Comparison of ENCODE assay signal across 36 cellular contexts in the genomic region with DNA sequence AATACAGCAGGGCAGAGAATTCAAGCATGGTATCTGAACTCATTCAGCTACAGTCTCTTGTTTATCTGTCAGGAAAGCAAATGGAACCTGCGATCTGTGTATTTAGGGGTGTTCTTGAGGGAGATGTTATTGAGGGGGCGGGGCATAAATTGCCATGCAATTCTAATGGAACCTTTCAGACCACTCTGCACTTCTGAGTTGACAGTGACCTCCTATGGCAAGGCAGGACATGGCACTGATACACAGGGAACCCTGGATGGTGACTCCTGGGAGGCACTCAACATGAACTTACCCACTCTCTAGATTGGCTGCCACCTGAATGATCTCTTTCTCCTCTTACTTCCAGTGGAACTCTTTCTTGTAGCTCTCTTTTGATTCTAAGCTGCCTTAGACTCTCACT.
DNase-seq lines count a peak whose midpoint lies in the region; ATAC-seq and TF ChIP-seq lines count a peak whose summit lies in the region.
"Had no signal": no experiment of that assay in that cellular context is flagged by ENCODE, and none has a peak within 500 bp of the region (broad histone marks: within the 10 kb centered on the region; RNA-seq: fewer than 3 reads in every experiment).

No MANE protein-coding gene starts in this region.

- TF ChIP-seq CTCF in endothelial cell (IDR thresholded peaks at IDR 0.05; ENCODE audit: unreplicated experiment) = no peak
- no peak for TF ChIP-seq CTCF in ascending aorta (IDR thresholded peaks at IDR 0.05)

- H3K9me3 Mint-ChIP-seq in activated naive CD8-positive, alpha-beta T cell treated with anti-CD3 and anti-CD28 coated beads, Interleukin-2, amount 10 ng/mL, durations not matched to agents 7 days and 5 days = peaks cover 3% of the 10 kb centered on the region
- H3K9me3 Mint-ChIP-seq in activated naive CD8-positive, alpha-beta T cell treated with anti-CD3 and anti-CD28 coated beads, Interleukin-2, amount 50 U/mL, for 24 hours = peaks cover 6% of the 10 kb centered on the region
- H3K9me3 Mint-ChIP-seq in endothelial cell (ENCODE audit: unreplicated experiment) = no peaks in the 10 kb centered on the region
- peaks cover 3% of the 10 kb centered on the region for H3K9me3 Mint-ChIP-seq in stimulated activated effector memory CD8-positive, alpha-beta T cell treated with anti-CD3 and anti-CD28 coated beads, Interleukin-12 subunit alpha, Interleukin-12 subunit beta, amount 100 ng/mL, for 72 hours
- H3K9me3 Mint-ChIP-seq: neural progenitor cell had no signal

- POLR2A ChIA-PET in activated naive CD8-positive, alpha-beta T cell treated with anti-CD3 and anti-CD28 coated beads, Interleukin-2, amount 10 ng/mL, durations not matched to agents 7 days and 5 days (lab: Charles Lee) = no interaction called here

- H2AFZ ChIP-seq in Karpas-422 (ENCODE audit: low read length) = no peak overlapping the region
- H2AFZ ChIP-seq: neural progenitor cell had no signal

- no peaks in the 10 kb centered on the region for H3K36me3 Mint-ChIP-seq in activated naive CD8-positive, alpha-beta T cell treated with anti-CD3 and anti-CD28 coated beads, Interleukin-2, amount 10 ng/mL, durations not matched to agents 7 days and 5 days
- no peaks in the 10 kb centered on the region for H3K36me3 Mint-ChIP-seq in activated naive CD8-positive, alpha-beta T cell treated with anti-CD3 and anti-CD28 coated beads, Interleukin-2, amount 50 U/mL, for 24 hours (ENCODE audit: low read depth)
- no peaks in the 10 kb centered on the region for H3K36me3 Mint-ChIP-seq in endothelial cell (ENCODE audit: low read depth, unreplicated experiment)
- no peaks in the 10 kb centered on the region for H3K36me3 Mint-ChIP-seq in stimulated activated effector memory CD8-positive, alpha-beta T cell treated with anti-CD3 and anti-CD28 coated beads, Interleukin-12 subunit alpha, Interleukin-12 subunit beta, amount 100 ng/mL, for 72 hours
- H3K36me3 Mint-ChIP-seq: neural progenitor cell had no signal

- H3K27me3 Mint-ChIP-seq in activated naive CD8-positive, alpha-beta T cell treated with anti-CD3 and anti-CD28 coated beads, Interleukin-2, amount 10 ng/mL, durations not matched to agents 7 days and 5 days = no peaks in the 10 kb centered on the region
- H3K27me3 Mint-ChIP-seq in activated naive CD8-positive, alpha-beta T cell treated with anti-CD3 and anti-CD28 coated beads, Interleukin-2, amount 50 U/mL, for 24 hours = no peaks in the 10 kb centered on the region
- no peaks in the 10 kb centered on the region for H3K27me3 Mint-ChIP-seq in endothelial cell (ENCODE audit: unreplicated experiment)

- ATAC-seq in activated naive CD8-positive, alpha-beta T cell treated with anti-CD3 and anti-CD28 coated beads, Interleukin-2, amount 10 ng/mL, durations not matched to agents 7 days and 5 days (ENCODE audit: low read depth) = peak; percentile 42
- ATAC-seq in activated naive CD8-positive, alpha-beta T cell treated with anti-CD3 and anti-CD28 coated beads, Interleukin-2, amount 50 U/mL, for 24 hours = no peak
- ATAC-seq in stimulated activated effector memory CD8-positive, alpha-beta T cell treated with anti-CD3 and anti-CD28 coated beads, Interleukin-12 subunit alpha, Interleukin-12 subunit beta, amount 100 ng/mL, for 72 hours = peak; percentile 26
- no peak for ATAC-seq in left ventricle myocardium superior
- ATAC-seq: activated CD8-positive, alpha-beta T cell treated with anti-CD3 and anti-CD28 coated beads, Interleukin-2, amount 10 ng/mL, durations not matched to agents 7 days and 5 days; gastrocnemius medialis had no signal

- H3K36me3 ChIP-seq in Karpas-422 (ENCODE audit: insufficient read depth, low read length) (no peaks in the 10 kb centered on the region), ascending aorta (no peaks in the 10 kb centered on the region)
- H3K36me3 ChIP-seq: adrenal gland, brain microvascular endothelial cell, esophagus squamous epithelium, gastrocnemius medialis, neural progenitor cell, right lobe of liver had no signal

- no peak overlapping the region for H3K4me3 Mint-ChIP-seq in activated naive CD8-positive, alpha-beta T cell treated with anti-CD3 and anti-CD28 coated beads, Interleukin-2, amount 10 ng/mL, durations not matched to agents 7 days and 5 days
- H3K4me3 Mint-ChIP-seq in activated naive CD8-positive, alpha-beta T cell treated with anti-CD3 and anti-CD28 coated beads, Interleukin-2, amount 50 U/mL, for 24 hours = no peak overlapping the region
- H3K4me3 Mint-ChIP-seq in endothelial cell (ENCODE audit: unreplicated experiment) = no peak overlapping the region
- no peak overlapping the region for H3K4me3 Mint-ChIP-seq in stimulated activated effector memory CD8-positive, alpha-beta T cell treated with anti-CD3 and anti-CD28 coated beads, Interleukin-12 subunit alpha, Interleukin-12 subunit beta, amount 100 ng/mL, for 72 hours
- H3K4me3 Mint-ChIP-seq: activated CD8-positive, alpha-beta T cell treated with anti-CD3 and anti-CD28 coated beads, Interleukin-2, amount 10 ng/mL, durations not matched to agents 7 days and 5 days; HFFc6; neural progenitor cell had no signal

- H3K4me3 ChIP-seq in Karpas-422 (ENCODE audit: low read length) (no peak overlapping the region), ascending aorta (no peak overlapping the region)
- H3K4me3 ChIP-seq: adrenal gland, esophagus squamous epithelium, gastrocnemius medialis, lung, neural progenitor cell, right lobe of liver had no signal

- intact Hi-C loops in ascending aorta (cut with DNase I) = no loop called here
- intact Hi-C loops in left ventricle myocardium superior (cut with micrococcal nuclease) = no loop called here

- H3K27ac ChIP-seq in Karpas-422 (ENCODE audit: low read length) = no peak overlapping the region
- H3K27ac ChIP-seq in ascending aorta = no peak overlapping the region
- H3K27ac ChIP-seq: adrenal gland, brain microvascular endothelial cell, esophagus squamous epithelium, gastrocnemius medialis, KMS-11, neural progenitor cell, right lobe of liver had no signal

- DNase-seq in activated naive CD8-positive, alpha-beta T cell treated with anti-CD3 and anti-CD28 coated beads, Interleukin-2, amount 10 ng/mL, durations not matched to agents 7 days and 5 days = no peak
- no peak for DNase-seq in activated naive CD8-positive, alpha-beta T cell treated with anti-CD3 and anti-CD28 coated beads, Interleukin-2, amount 50 U/mL, for 24 hours
- DNase-seq in Karpas-422 = peak; percentile 65
- peak; percentile 10 for DNase-seq in endothelial cell (ENCODE audit: low spot score)
- DNase-seq in stimulated activated effector memory CD8-positive, alpha-beta T cell treated with anti-CD3 and anti-CD28 coated beads, Interleukin-12 subunit alpha, Interleukin-12 subunit beta, amount 100 ng/mL, for 72 hours (ENCODE audit: low spot score in 2 of 2) = no peak
- no peak for DNase-seq in ascending aorta (ENCODE audit: low spot score in 2 of 2)
- no peak for DNase-seq in left ventricle myocardium superior
- DNase-seq in DMS153 (lab: John Stamatoyannopoulos, UW) = no peak
- DNase-seq: ACHN; activated CD8-positive, alpha-beta T cell treated with anti-CD3 and anti-CD28 coated beads, Interleukin-2, amount 10 ng/mL, durations not matched to agents 7 days and 5 days; activated gamma-delta T cell; activated T-cell treated with anti-CD3 and anti-CD28 coated beads, Interleukin-2, amount 50 U/mL, for 1 hour; adrenal gland; brain microvascular endothelial cell; COR-L47; DMS79; effector CD8-positive, alpha-beta T cell; esophagus squamous epithelium; gastrocnemius medialis; HFFc6; hypothalamus; kidney; NCI-H1048; NCI-H187; NCI-H345; NCI-H774; posterior cingulate gyrus; right lobe of liver; Right ventricle myocardium superior; stimulated activated CD4-positive, alpha-beta T cell treated with anti-CD3 and anti-CD28 coated beads, Interleukin-12 subunit alpha, Interleukin-12 subunit beta, amount 100 ng/mL, for 4 hours; stimulated activated CD4-positive, alpha-beta T cell treated with anti-CD3 and anti-CD28 coated beads, Interleukin-4, amount 100 ng/mL, for 4 hours; stimulated activated naive CD4-positive, alpha-beta T cell treated with Interleukin-2 at 50 U/mL for 16 hours; SW 1271 had no signal

- H3K4me2 ChIP-seq in Karpas-422 (ENCODE audit: low read depth, low read length, poor library complexity, severe bottlenecking) = no peak overlapping the region
- H3K4me2 ChIP-seq: KMS-11, neural progenitor cell had no signal

- H4K20me1 ChIP-seq in Karpas-422 (ENCODE audit: insufficient read depth, low read depth, low read length) = no peaks in the 10 kb centered on the region

- no peak overlapping the region for H3K27ac Mint-ChIP-seq in activated naive CD8-positive, alpha-beta T cell treated with anti-CD3 and anti-CD28 coated beads, Interleukin-2, amount 10 ng/mL, durations not matched to agents 7 days and 5 days
- H3K27ac Mint-ChIP-seq in activated naive CD8-positive, alpha-beta T cell treated with anti-CD3 and anti-CD28 coated beads, Interleukin-2, amount 50 U/mL, for 24 hours = no peak overlapping the region
- H3K27ac Mint-ChIP-seq in endothelial cell (ENCODE audit: unreplicated experiment) = no peak overlapping the region
- H3K27ac Mint-ChIP-seq in stimulated activated effector memory CD8-positive, alpha-beta T cell treated with anti-CD3 and anti-CD28 coated beads, Interleukin-12 subunit alpha, Interleukin-12 subunit beta, amount 100 ng/mL, for 72 hours = peak overlapping the region; percentile 50
- H3K27ac Mint-ChIP-seq: activated CD8-positive, alpha-beta T cell treated with anti-CD3 and anti-CD28 coated beads, Interleukin-2, amount 10 ng/mL, durations not matched to agents 7 days and 5 days; HFFc6; neural progenitor cell had no signal

- no peak overlapping the region for H3K9ac ChIP-seq in Karpas-422 (ENCODE audit: low read length)
- H3K9ac ChIP-seq: KMS-11, neural progenitor cell had no signal

- H3K79me2 ChIP-seq in Karpas-422 (ENCODE audit: low read length) = no peaks in the 10 kb centered on the region

- peaks cover 3% of the 10 kb centered on the region for H3K4me1 Mint-ChIP-seq in activated naive CD8-positive, alpha-beta T cell treated with anti-CD3 and anti-CD28 coated beads, Interleukin-2, amount 10 ng/mL, durations not matched to agents 7 days and 5 days
- H3K4me1 Mint-ChIP-seq in activated naive CD8-positive, alpha-beta T cell treated with anti-CD3 and anti-CD28 coated beads, Interleukin-2, amount 50 U/mL, for 24 hours = peaks cover 8% of the 10 kb centered on the region
- H3K4me1 Mint-ChIP-seq in endothelial cell (ENCODE audit: unreplicated experiment) = no peaks in the 10 kb centered on the region
- H3K4me1 Mint-ChIP-seq in stimulated activated effector memory CD8-positive, alpha-beta T cell treated with anti-CD3 and anti-CD28 coated beads, Interleukin-12 subunit alpha, Interleukin-12 subunit beta, amount 100 ng/mL, for 72 hours = peaks cover 17% of the 10 kb centered on the region
- H3K4me1 Mint-ChIP-seq: neural progenitor cell had no signal

- H3K9me3 ChIP-seq in Karpas-422 (ENCODE audit: low read length) = no peaks in the 10 kb centered on the region
- H3K9me3 ChIP-seq in ascending aorta = no peaks in the 10 kb centered on the region
- H3K9me3 ChIP-seq: adrenal gland, esophagus squamous epithelium, gastrocnemius medialis, right lobe of liver had no signal

- no peaks in the 10 kb centered on the region for H3K4me1 ChIP-seq in Karpas-422 (ENCODE audit: low read length)
- H3K4me1 ChIP-seq in ascending aorta = no peaks in the 10 kb centered on the region
- H3K4me1 ChIP-seq: adrenal gland, esophagus squamous epithelium, gastrocnemius medialis, neural progenitor cell, right lobe of liver had no signal

- H3K27me3 ChIP-seq in Karpas-422 (ENCODE audit: low read length) (no peaks in the 10 kb centered on the region), ascending aorta (no peaks in the 10 kb centered on the region)
- H3K27me3 ChIP-seq: adrenal gland, brain microvascular endothelial cell, esophagus squamous epithelium, gastrocnemius medialis, neural progenitor cell, right lobe of liver had no signal

- no peaks in the 10 kb centered on the region for H3K9me2 ChIP-seq in Karpas-422 (replicated peaks; ENCODE audit: insufficient read depth, low read length)

Comparison
In these comparisons a context has a peak if more than half of its experiments do, and no peak if none do; other contexts are left out.
1. ATAC-seq: peak in activated naive CD8-positive, alpha-beta T cell treated with anti-CD3 and anti-CD28 coated beads, Interleukin-2, amount 10 ng/mL, durations not matched to agents 7 days and 5 days (single experiment) and stimulated activated effector memory CD8-positive, alpha-beta T cell treated with anti-CD3 and anti-CD28 coated beads, Interleukin-12 subunit alpha, Interleukin-12 subunit beta, amount 100 ng/mL, for 72 hours (single experiment); none in activated naive CD8-positive, alpha-beta T cell treated with anti-CD3 and anti-CD28 coated beads, Interleukin-2, amount 50 U/mL, for 24 hours (single experiment) and left ventricle myocardium superior (single experiment).
2. DNase-seq: peak in Karpas-422 (single experiment) and endothelial cell (single experiment); none in activated naive CD8-positive, alpha-beta T cell treated with anti-CD3 and anti-CD28 coated beads, Interleukin-2, amount 10 ng/mL, durations not matched to agents 7 days and 5 days (single experiment), activated naive CD8-positive, alpha-beta T cell treated with anti-CD3 and anti-CD28 coated beads, Interleukin-2, amount 50 U/mL, for 24 hours (single experiment), stimulated activated effector memory CD8-positive, alpha-beta T cell treated with anti-CD3 and anti-CD28 coated beads, Interleukin-12 subunit alpha, Interleukin-12 subunit beta, amount 100 ng/mL, for 72 hours (0 of 2), ascending aorta (0 of 2), left ventricle myocardium superior (single experiment) and DMS153 (single experiment).